14 cellular contexts compared by ENCODE assay signal in genomic region chr12:132288516-132289188, GRCh38. TPM values are rescaled to one million over a fixed set of nuclear protein-coding genes. Genes with fewer than 3 reads are reported as not detected.
"Had no signal": no experiment of that assay in that cellular context is flagged by ENCODE, and none has a peak within 500 bp of the region (broad histone marks: within the 10 kb centered on the region; RNA-seq: fewer than 3 reads in every experiment).

No MANE protein-coding gene starts in this region.

- H3K27ac ChIP-seq: ascending aorta, gastroesophageal sphincter, pancreas, tibial artery, uterus had no signal

- H3K27me3 ChIP-seq: ascending aorta, uterus had no signal

- H3K36me3 ChIP-seq: ascending aorta, gastroesophageal sphincter, pancreas, tibial artery, uterus had no signal

- DNase-seq: activated CD4-positive, alpha-beta T cell treated with anti-CD3 and anti-CD28 coated beads, Interleukin-2, amount 50 U/mL, for 1 hour; activated naive CD4-positive, alpha-beta T cell treated with anti-CD3 and anti-CD28 coated beads for 36 hours; activated naive CD8-positive, alpha-beta T cell treated with anti-CD3 and anti-CD28 coated beads, Interleukin-2, amount 50 U/mL, for 24 hours; islet precursor cell; stimulated activated CD4-positive, alpha-beta T cell treated with anti-CD3 and anti-CD28 coated beads, Interleukin-4, amount 100 ng/mL, for 1 hour; stimulated activated naive B cell treated with anti-CD40 and anti-IgM and Interleukin-4, amounts not matched to agents 10 μg/mL and 1 μg/mL and 100 μg/mL, for 72 hours; tibial artery; uterus had no signal

- H3K9me3 ChIP-seq: ascending aorta, gastroesophageal sphincter, pancreas, tibial artery, uterus had no signal

- H3K4me3 ChIP-seq: ascending aorta, gastroesophageal sphincter, pancreas, tibial artery, uterus had no signal

- H3K4me1 ChIP-seq: ascending aorta, pancreas, uterus had no signal

RNA-seq across cellular contexts. Expression of gene GALNT9, which starts 40.7 kb away (rescaled TPM):
- total RNA-seq: activated CD8-positive, alpha-beta memory T cell treated with anti-CD3 and anti-CD28 coated beads for 36 hours; ascending aorta; bronchial epithelial cell had no signal
- polyA plus RNA-seq: esophagus had no signal
